In the genomic region with DNA sequence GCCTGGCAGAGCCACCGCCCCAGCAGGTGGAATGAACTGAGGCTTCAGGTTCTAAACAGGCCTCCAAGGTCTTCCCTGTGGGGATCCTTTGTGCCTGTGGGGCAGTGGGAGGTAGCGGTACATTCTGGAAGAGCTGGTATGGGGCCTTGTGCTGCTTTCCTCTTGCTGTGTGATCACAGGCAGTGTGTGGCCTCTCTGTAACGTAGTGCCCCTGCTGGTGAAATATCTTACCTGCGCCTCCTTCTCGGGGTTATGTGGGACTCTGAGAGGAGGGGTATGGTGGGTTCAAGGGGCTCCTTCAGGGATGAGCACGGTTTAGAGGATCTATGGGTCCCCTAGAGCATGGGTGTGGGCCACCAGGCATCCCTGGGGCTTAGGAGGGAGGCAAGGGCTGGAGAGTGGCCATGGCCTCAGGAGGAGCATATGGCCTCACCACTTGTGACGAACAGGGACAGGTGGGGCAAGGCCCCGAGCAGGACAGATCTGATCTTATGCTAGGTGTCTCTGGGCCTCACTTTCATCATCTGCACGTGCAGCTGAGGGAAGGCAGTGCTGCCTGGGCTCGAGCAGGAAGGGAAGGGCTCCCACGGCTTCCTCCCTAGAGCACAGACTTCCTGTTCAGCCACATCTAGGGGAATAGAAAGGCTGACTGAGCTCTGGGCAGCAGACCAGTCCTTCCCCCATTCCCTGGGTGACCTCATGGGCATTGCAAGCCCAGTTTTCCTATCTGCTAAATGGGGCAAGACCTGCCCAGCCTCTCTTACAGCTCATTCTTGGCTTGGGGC, we compare ENCODE assay signal across 8 cellular contexts. TPM values are rescaled to one million over a fixed set of nuclear protein-coding genes. Genes with fewer than 3 reads are reported as not detected.
A peak's percentile ranks its signal among the peaks of the same experiment; 100 is the strongest.
DNase-seq lines count a peak whose midpoint lies in the region; ATAC-seq and TF ChIP-seq lines count a peak whose summit lies in the region.

No MANE protein-coding gene starts in this region.

- H3K36me3 Mint-ChIP-seq in activated naive CD8-positive, alpha-beta T cell treated with anti-CD3 and anti-CD28 coated beads, Interleukin-2, amount 50 U/mL, for 24 hours (ENCODE audit: low read depth), result no peaks in the 10 kb centered on the region
- H3K36me3 Mint-ChIP-seq in mesothelial cell of epicardium, result no peaks in the 10 kb centered on the region

- peak; percentile 16 for ATAC-seq in activated naive CD8-positive, alpha-beta T cell treated with anti-CD3 and anti-CD28 coated beads, Interleukin-2, amount 50 U/mL, for 24 hours
- ATAC-seq in right cardiac atrium (peak; percentile 44 to 73), GM19351 (IDR thresholded peaks at IDR 0.05; ENCODE audit: unreplicated experiment) (no peak)

- H3K4me3 Mint-ChIP-seq in activated naive CD8-positive, alpha-beta T cell treated with anti-CD3 and anti-CD28 coated beads, Interleukin-2, amount 50 U/mL, for 24 hours, result no peak overlapping the region
- H3K4me3 Mint-ChIP-seq in mesothelial cell of epicardium, result no peak overlapping the region

- H3K27ac ChIP-seq in SJCRH30, result peak overlapping the region; percentile 49
- H3K27ac ChIP-seq in right cardiac atrium (ENCODE audit: low read length), result peak overlapping the region; percentile 82

- H3K27me3 ChIP-seq in SJCRH30 (no peaks in the 10 kb centered on the region), right cardiac atrium (ENCODE audit: control insufficient read depth, insufficient read depth) (no peaks in the 10 kb centered on the region)

- H3K4me1 Mint-ChIP-seq in activated naive CD8-positive, alpha-beta T cell treated with anti-CD3 and anti-CD28 coated beads, Interleukin-2, amount 50 U/mL, for 24 hours, result peaks cover 29% of the 10 kb centered on the region
- H3K4me1 Mint-ChIP-seq in mesothelial cell of epicardium, result peaks cover 19% of the 10 kb centered on the region

- H3K27ac Mint-ChIP-seq in activated naive CD8-positive, alpha-beta T cell treated with anti-CD3 and anti-CD28 coated beads, Interleukin-2, amount 50 U/mL, for 24 hours, result peak overlapping the region; percentile 27
- no peak overlapping the region for H3K27ac Mint-ChIP-seq in mesothelial cell of epicardium

- peak; percentile 32 for DNase-seq in DMS 273 (lab: John Stamatoyannopoulos, UW; ENCODE audit: unreplicated experiment)
- no peak for DNase-seq in DMS 273 treated with DMSO at 0.1 percent for 48 hours (lab: John Stamatoyannopoulos, UW)
- peak; percentile 87 to 91 for DNase-seq in SJCRH30
- DNase-seq in activated naive CD8-positive, alpha-beta T cell treated with anti-CD3 and anti-CD28 coated beads, Interleukin-2, amount 50 U/mL, for 24 hours, result peak; percentile 43
- peak; percentile 73 to 88 (median 86) for DNase-seq in right cardiac atrium
- peak; percentile 28 to 41 for DNase-seq in stimulated activated CD4-positive, alpha-beta T cell treated with anti-CD3 and anti-CD28 coated beads, Interleukin-1b, Interleukin-23, amount 100 ng/mL, for 4 hours (ENCODE audit: low read depth in 2 of 2)
- DNase-seq in mesothelial cell of epicardium (ENCODE audit: low spot score in 2 of 2, unreplicated experiment in 2 of 2), result no peak

- H3K4me1 ChIP-seq in SJCRH30 (peaks cover 11% of the 10 kb centered on the region), right cardiac atrium (ENCODE audit: control insufficient read depth, insufficient read depth, low read length) (peaks cover 31% of the 10 kb centered on the region)

- TF ChIP-seq CTCF in mesothelial cell of epicardium (IDR thresholded peaks at IDR 0.05; ENCODE audit: unreplicated experiment), result no peak

- H3K9me3 Mint-ChIP-seq in activated naive CD8-positive, alpha-beta T cell treated with anti-CD3 and anti-CD28 coated beads, Interleukin-2, amount 50 U/mL, for 24 hours, result no peaks in the 10 kb centered on the region
- H3K9me3 Mint-ChIP-seq in mesothelial cell of epicardium, result no peaks in the 10 kb centered on the region

- peaks cover 6% of the 10 kb centered on the region for H3K27me3 Mint-ChIP-seq in activated naive CD8-positive, alpha-beta T cell treated with anti-CD3 and anti-CD28 coated beads, Interleukin-2, amount 50 U/mL, for 24 hours
- peaks cover 17% of the 10 kb centered on the region for H3K27me3 Mint-ChIP-seq in mesothelial cell of epicardium (ENCODE audit: low read depth)

- WGBS in right cardiac atrium, result 59% methylated on average over 11 of the region's 11 CpGs

- H3K36me3 ChIP-seq in SJCRH30, result no peaks in the 10 kb centered on the region

- intact Hi-C loops in right cardiac atrium (cut with DNase I), result no loop called here

- H3K9me3 ChIP-seq in SJCRH30 (replicated peaks) (no peaks in the 10 kb centered on the region), right cardiac atrium (ENCODE audit: control insufficient read depth, low read length) (no peaks in the 10 kb centered on the region)

- no peak overlapping the region for H3K4me3 ChIP-seq in SJCRH30
- H3K4me3 ChIP-seq in right cardiac atrium (ENCODE audit: low read length), result no peak overlapping the region

RNA-seq across cellular contexts. Expression of gene ALS2CL, which starts 1.9 kb away (rescaled TPM):
- total RNA-seq in SJCRH30 (2014; rRNA removed; shearing (Covaris generic)), result 6.5 and 9.4 TPM in 2 replicates
- total RNA-seq in right cardiac atrium (10 to 100 TPM; 16.1 to 33.1 (median 19.0) TPM), mesothelial cell of epicardium (6.2 to 7.1 TPM (median 6.8 TPM) in 3 replicates)
- polyA plus RNA-seq in right cardiac atrium, result 18.8 TPM

RNA-seq across cellular contexts. Expression of gene TMIE, which starts 5.8 kb away (rescaled TPM):
- 0.08 and 0.10 TPM in 2 replicates for total RNA-seq in SJCRH30 (2014; rRNA removed; shearing (Covaris generic))
- under 1 TPM; 0.40 to 0.76 (median 0.65) TPM for total RNA-seq in right cardiac atrium
- 0.95 TPM for polyA plus RNA-seq in right cardiac atrium
- total RNA-seq in mesothelial cell of epicardium, result 0.31 to 0.68 TPM (median 0.54 TPM) in 3 replicates

RNA-seq across cellular contexts. Expression of gene PRSS50, which starts 22.3 kb away (rescaled TPM):
- total RNA-seq in SJCRH30 (2014; rRNA removed; shearing (Covaris generic)), result not detected in 2 replicates
- total RNA-seq in right cardiac atrium, result under 1 TPM in 2 of 4 donors, not detected in 2; 0.12 to 0.31 TPM
- polyA plus RNA-seq in right cardiac atrium, result 0.14 TPM
- 4.4 to 4.8 TPM (median 4.5 TPM) in 3 replicates for total RNA-seq in mesothelial cell of epicardium

Comparison
In these comparisons a context has a peak if more than half of its experiments do, and no peak if none do; other contexts are left out.
1. DNase-seq: peak in DMS 273 (single experiment), SJCRH30 (2 of 2), activated naive CD8-positive, alpha-beta T cell treated with anti-CD3 and anti-CD28 coated beads, Interleukin-2, amount 50 U/mL, for 24 hours (single experiment), right cardiac atrium (3 of 3) and stimulated activated CD4-positive, alpha-beta T cell treated with anti-CD3 and anti-CD28 coated beads, Interleukin-1b, Interleukin-23, amount 100 ng/mL, for 4 hours (2 of 2); none in DMS 273 treated with DMSO at 0.1 percent for 48 hours (single experiment) and mesothelial cell of epicardium (0 of 2).